Comparison of ENCODE assay signal across 20 cellular contexts in genomic region chr4:138407329-138407728, GRCh38.
"Had no signal": no experiment of that assay in that cellular context is flagged by ENCODE, and none has a peak within 500 bp of the region (broad histone marks: within the 10 kb centered on the region; RNA-seq: fewer than 3 reads in every experiment).

No MANE protein-coding gene starts in this region.

- H3K27me3 ChIP-seq: ascending aorta, esophagus squamous epithelium, upper lobe of left lung had no signal

- H3K9me3 ChIP-seq: ascending aorta, esophagus squamous epithelium, thoracic aorta, upper lobe of left lung had no signal

- H3K36me3 ChIP-seq: ascending aorta, esophagus squamous epithelium, thoracic aorta, upper lobe of left lung had no signal

- ATAC-seq: activated CD8-positive, alpha-beta T cell treated with anti-CD3 and anti-CD28 coated beads, Interleukin-2, amount 10 ng/mL, durations not matched to agents 7 days and 5 days; activated naive CD8-positive, alpha-beta T cell treated with anti-CD3 and anti-CD28 coated beads, Interleukin-2, amount 50 U/mL, for 24 hours; activated T-cell treated with anti-CD3 and anti-CD28 coated beads, Interleukin-2, amount 50 U/mL, for 4 hours; left lobe of liver; stimulated activated memory B cell treated with anti-CD40 and anti-IgM and Interleukin-4, amounts not matched to agents 10 μg/mL and 1 μg/mL and 100 μg/mL, for 72 hours had no signal

- DNase-seq: activated CD4-positive, alpha-beta T cell treated with anti-CD3 and anti-CD28 coated beads, Interleukin-2, amount 10 ng/mL, durations not matched to agents 7 days and 5 days; activated CD4-positive, CD25-positive, alpha-beta regulatory T cell; activated CD8-positive, alpha-beta memory T cell treated with anti-CD3 and anti-CD28 coated beads, Interleukin-2, amount 50 U/mL, for 4 hours; activated CD8-positive, alpha-beta T cell treated with anti-CD3 and anti-CD28 coated beads, Interleukin-2, amount 10 ng/mL, durations not matched to agents 7 days and 5 days; activated naive CD4-positive, alpha-beta T cell treated with anti-CD3 and anti-CD28 coated beads, Interleukin-2, amount 10 ng/mL, durations not matched to agents 7 days and 5 days; activated naive CD8-positive, alpha-beta T cell treated with anti-CD3 and anti-CD28 coated beads, Interleukin-2, amount 50 U/mL, for 24 hours; activated T-cell treated with anti-CD3 and anti-CD28 coated beads, Interleukin-2, amount 50 U/mL, for 4 hours; cerebellar nuclear complex; effector CD8-positive, alpha-beta T cell; esophagus squamous epithelium; islet precursor cell; stimulated activated CD4-positive, alpha-beta T cell treated with anti-CD3 and anti-CD28 coated beads, Interleukin-4, amount 100 ng/mL, for 4 hours; T-helper 1 cell; T-helper 9 cell; upper lobe of left lung had no signal

- H3K27ac ChIP-seq: ascending aorta, esophagus squamous epithelium, thoracic aorta had no signal

- H3K4me3 ChIP-seq: ascending aorta, esophagus squamous epithelium, lung, thoracic aorta, upper lobe of left lung had no signal

- H3K4me1 ChIP-seq: ascending aorta had no signal
